9 cellular contexts compared by ENCODE assay signal in the genomic region with DNA sequence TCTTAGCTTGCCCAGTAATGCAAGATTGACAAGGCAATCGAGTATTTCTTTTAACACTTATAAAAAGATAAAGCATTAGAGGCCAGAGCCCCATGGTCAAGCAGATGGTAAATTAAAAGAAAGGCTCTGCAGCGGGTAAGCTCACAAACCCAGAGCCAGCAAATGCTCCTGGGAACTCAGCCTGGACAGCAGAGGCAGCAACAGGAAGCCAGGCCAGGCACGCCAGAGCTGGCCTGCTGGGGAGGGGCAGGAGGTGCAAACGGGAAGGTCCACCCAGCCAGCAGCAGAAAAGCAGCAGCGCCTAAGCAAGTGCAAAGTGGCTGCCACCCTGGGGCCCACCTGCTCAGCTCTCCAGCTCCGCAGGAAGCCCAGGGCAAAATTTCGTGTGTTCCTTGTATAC.
DNase-seq lines count a peak whose midpoint lies in the region; ATAC-seq lines count a peak whose summit lies in the region.
"Had no signal": no experiment of that assay in that cellular context is flagged by ENCODE, and none has a peak within 500 bp of the region (broad histone marks: within the 10 kb centered on the region; RNA-seq: fewer than 3 reads in every experiment).

No MANE protein-coding gene starts in this region.

- CTCF ChIA-PET in activated CD4-positive, alpha-beta T cell treated with anti-CD3 and anti-CD28 coated beads, Interleukin-2, amount 10 ng/mL, durations not matched to agents 7 days and 5 days (lab: Charles Lee) = no interaction called here

- no peaks in the 10 kb centered on the region for H3K4me1 Mint-ChIP-seq in activated CD4-positive, alpha-beta T cell treated with anti-CD3 and anti-CD28 coated beads, Interleukin-2, amount 10 ng/mL, durations not matched to agents 7 days and 5 days

- no peak overlapping the region for H3K27ac Mint-ChIP-seq in activated CD4-positive, alpha-beta T cell treated with anti-CD3 and anti-CD28 coated beads, Interleukin-2, amount 10 ng/mL, durations not matched to agents 7 days and 5 days

- peaks cover 2% of the 10 kb centered on the region for H3K36me3 Mint-ChIP-seq in activated CD4-positive, alpha-beta T cell treated with anti-CD3 and anti-CD28 coated beads, Interleukin-2, amount 10 ng/mL, durations not matched to agents 7 days and 5 days (ENCODE audit: low read depth)

- H3K9me3 Mint-ChIP-seq in activated CD4-positive, alpha-beta T cell treated with anti-CD3 and anti-CD28 coated beads, Interleukin-2, amount 10 ng/mL, durations not matched to agents 7 days and 5 days = peaks cover 2% of the 10 kb centered on the region

- DNase-seq in NCI-H82 (lab: John Stamatoyannopoulos, UW) (peak; percentile 55), NCI-H82 treated with DMSO at 0.1 percent for 48 hours (lab: John Stamatoyannopoulos, UW; ENCODE audit: unreplicated experiment) (no peak), brain pericyte (ENCODE audit: low read depth, low spot score) (peak; percentile 40), iPS-NIHi11 (ENCODE audit: low spot score) (peak; percentile 19), ureter (ENCODE audit: low spot score) (peak; percentile 64), GM19240 (ENCODE audit: insufficient read length, low spot score) (no peak)
- no peak for DNase-seq in activated CD4-positive, alpha-beta T cell treated with anti-CD3 and anti-CD28 coated beads, Interleukin-2, amount 10 ng/mL, durations not matched to agents 7 days and 5 days
- DNase-seq: NCI-H187 treated with DMSO at 0.1 percent for 48 hours had no signal

- no peaks in the 10 kb centered on the region for H3K27me3 Mint-ChIP-seq in activated CD4-positive, alpha-beta T cell treated with anti-CD3 and anti-CD28 coated beads, Interleukin-2, amount 10 ng/mL, durations not matched to agents 7 days and 5 days

- ATAC-seq in HG02798 (IDR thresholded peaks at IDR 0.05; ENCODE audit: poor library complexity, unreplicated experiment) = no peak

- H3K4me3 Mint-ChIP-seq in activated CD4-positive, alpha-beta T cell treated with anti-CD3 and anti-CD28 coated beads, Interleukin-2, amount 10 ng/mL, durations not matched to agents 7 days and 5 days = no peak overlapping the region

- POLR2A ChIA-PET in activated CD4-positive, alpha-beta T cell treated with anti-CD3 and anti-CD28 coated beads, Interleukin-2, amount 10 ng/mL, durations not matched to agents 7 days and 5 days (lab: Charles Lee) = no interaction called here

Comparison
In these comparisons a context has a peak if more than half of its experiments do, and no peak if none do; other contexts are left out.
1. DNase-seq: peak in NCI-H82 (single experiment), brain pericyte (single experiment), iPS-NIHi11 (single experiment) and ureter (single experiment); none in NCI-H82 treated with DMSO at 0.1 percent for 48 hours (single experiment), activated CD4-positive, alpha-beta T cell treated with anti-CD3 and anti-CD28 coated beads, Interleukin-2, amount 10 ng/mL, durations not matched to agents 7 days and 5 days (single experiment) and GM19240 (single experiment).